1 cellular context compared by ENCODE assay signal in genomic region chr14:91873476-91874265, GRCh38.
TF ChIP-seq lines count a peak whose summit lies in the region.

No MANE protein-coding gene starts in this region.

TF ChIP-seq in GM12878, 131 proteins besides CTCF, POLR2A, EP300 and RAD21 (continued from another document):
- TF ChIP-seq TARDBP (IDR thresholded peaks at IDR 0.05; ENCODE audit: borderline replicate concordance) (no peak), ELK1 (IDR thresholded peaks at IDR 0.05; ENCODE audit: low read depth, low read length) (0 out of 2 replicates have a peak, but pooled peaks have one; percentile 10), FOXM1 (IDR thresholded peaks at IDR 0.05; ENCODE audit: low read depth, low read length) (no peak), POU2F2 (IDR thresholded peaks at IDR 0.05; ENCODE audit: borderline replicate concordance, low read depth, low read length) (peak; percentile 62; the same call in 1 of the 3 replicates), MTA3 (IDR thresholded peaks at IDR 0.05; ENCODE audit: borderline replicate concordance, low read length) (no peak), ZNF217 (IDR thresholded peaks at IDR 0.05) (no peak), SMARCA5 (IDR thresholded peaks at IDR 0.05) (no peak)
